In the genomic region with DNA sequence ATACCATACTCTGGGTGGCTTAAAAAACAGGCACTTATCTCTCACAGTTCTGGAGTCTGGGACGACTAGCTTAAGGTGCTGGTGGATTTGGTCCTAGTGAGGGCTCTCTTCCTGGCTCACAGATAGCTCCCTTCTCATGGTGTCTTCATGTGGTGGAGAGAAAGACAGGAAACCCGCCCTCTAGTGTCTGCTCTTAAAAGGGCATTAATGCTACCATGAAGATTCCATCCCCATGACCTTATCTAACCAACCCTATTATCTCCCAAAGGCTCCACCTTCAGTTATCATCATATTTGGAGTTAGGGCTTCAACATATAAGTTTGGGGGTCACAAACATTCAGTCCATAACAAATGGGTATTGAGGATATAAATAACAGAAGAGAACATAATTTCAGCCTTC, we compare ENCODE assay signal across 9 cellular contexts.
DNase-seq lines count a peak whose midpoint lies in the region; ATAC-seq and TF ChIP-seq lines count a peak whose summit lies in the region.
"Had no signal": no experiment of that assay in that cellular context is flagged by ENCODE, and none has a peak within 500 bp of the region (broad histone marks: within the 10 kb centered on the region; RNA-seq: fewer than 3 reads in every experiment).

No MANE protein-coding gene starts in this region.

- no peaks in the 10 kb centered on the region for H3K36me3 ChIP-seq in suprapubic skin

- WGBS in suprapubic skin: 10% methylated on average over 2 of the region's 2 CpGs

- H3K27ac ChIP-seq in suprapubic skin: no peak overlapping the region

- H3K9me3 ChIP-seq in suprapubic skin: no peaks in the 10 kb centered on the region

- H3K27me3 ChIP-seq in suprapubic skin: no peaks in the 10 kb centered on the region

- H3K4me1 Mint-ChIP-seq in stimulated activated effector memory CD8-positive, alpha-beta T cell treated with anti-CD3 and anti-CD28 coated beads, Interleukin-12 subunit alpha, Interleukin-12 subunit beta, amount 100 ng/mL, for 72 hours: no peaks in the 10 kb centered on the region
- H3K4me1 Mint-ChIP-seq: memory B cell had no signal

- ATAC-seq in GM18520 (IDR thresholded peaks at IDR 0.05; ENCODE audit: unreplicated experiment): peak; percentile 60
- peak; percentile 69 for ATAC-seq in HG02938 (IDR thresholded peaks at IDR 0.05; ENCODE audit: unreplicated experiment)
- ATAC-seq in left colon: peak; percentile 64
- ATAC-seq in stimulated activated effector memory CD8-positive, alpha-beta T cell treated with anti-CD3 and anti-CD28 coated beads, Interleukin-12 subunit alpha, Interleukin-12 subunit beta, amount 100 ng/mL, for 72 hours: no peak

- TF ChIP-seq EP300 in suprapubic skin (IDR thresholded peaks at IDR 0.05): no peak

- no peak for TF ChIP-seq CTCF in suprapubic skin (IDR thresholded peaks at IDR 0.05)

- no peaks in the 10 kb centered on the region for H3K9me3 Mint-ChIP-seq in stimulated activated effector memory CD8-positive, alpha-beta T cell treated with anti-CD3 and anti-CD28 coated beads, Interleukin-12 subunit alpha, Interleukin-12 subunit beta, amount 100 ng/mL, for 72 hours
- H3K9me3 Mint-ChIP-seq: memory B cell had no signal

- H3K4me3 Mint-ChIP-seq in stimulated activated effector memory CD8-positive, alpha-beta T cell treated with anti-CD3 and anti-CD28 coated beads, Interleukin-12 subunit alpha, Interleukin-12 subunit beta, amount 100 ng/mL, for 72 hours: no peak overlapping the region
- H3K4me3 Mint-ChIP-seq: memory B cell had no signal

- DNase-seq in RPMI8226 (peak; percentile 11), left colon (peak in 1 of 2 donors; percentile 3), G401 (ENCODE audit: low spot score) (no peak), hippocampal formation (lab: John Stamatoyannopoulos, UW) (no peak), suprapubic skin (ENCODE audit: low spot score in 2 of 2) (no peak)
- no peak for DNase-seq in stimulated activated effector memory CD8-positive, alpha-beta T cell treated with anti-CD3 and anti-CD28 coated beads, Interleukin-12 subunit alpha, Interleukin-12 subunit beta, amount 100 ng/mL, for 72 hours (ENCODE audit: low spot score in 2 of 2)

- H3K27ac Mint-ChIP-seq in stimulated activated effector memory CD8-positive, alpha-beta T cell treated with anti-CD3 and anti-CD28 coated beads, Interleukin-12 subunit alpha, Interleukin-12 subunit beta, amount 100 ng/mL, for 72 hours: no peak overlapping the region
- H3K27ac Mint-ChIP-seq: memory B cell had no signal

- no peaks in the 10 kb centered on the region for H3K36me3 Mint-ChIP-seq in stimulated activated effector memory CD8-positive, alpha-beta T cell treated with anti-CD3 and anti-CD28 coated beads, Interleukin-12 subunit alpha, Interleukin-12 subunit beta, amount 100 ng/mL, for 72 hours
- H3K36me3 Mint-ChIP-seq: memory B cell had no signal

- intact Hi-C loops in left colon (cut with DNase I, micrococcal nuclease): no loop called here

- no peaks in the 10 kb centered on the region for H3K4me1 ChIP-seq in suprapubic skin

- H3K4me3 ChIP-seq in suprapubic skin: no peak overlapping the region

- in situ Hi-C loops in G401 (cut with HindIII; ENCODE audit: low sequenced_read_pairs): no loop called here

- no peak for TF ChIP-seq POLR2A in suprapubic skin (IDR thresholded peaks at IDR 0.05)
